20 cellular contexts compared by ENCODE assay signal in genomic region chr1:78814176-78814575, GRCh38.
DNase-seq lines count a peak whose midpoint lies in the region; ATAC-seq, FAIRE-seq and TF ChIP-seq lines count a peak whose summit lies in the region.
"Had no signal": no experiment of that assay in that cellular context is flagged by ENCODE, and none has a peak within 500 bp of the region (broad histone marks: within the 10 kb centered on the region; RNA-seq: fewer than 3 reads in every experiment).

No MANE protein-coding gene starts in this region.

- H3K18ac ChIP-seq in IMR-90 (ENCODE audit: low read depth, low read length) (no peak overlapping the region), H1 (ENCODE audit: extremely low read depth, low read length) (no peak overlapping the region)

- H3K9me1 ChIP-seq in IMR-90 (ENCODE audit: insufficient read depth, low read length) = no peaks in the 10 kb centered on the region

- H3K27me3 ChIP-seq in IMR-90 (ENCODE audit: control insufficient read depth, insufficient read depth, low read length) (no peaks in the 10 kb centered on the region), H1 (replicated peaks in 1 of 4; ENCODE audit: control insufficient read depth in 3 of 4, extremely low read depth in 1 of 4, insufficient read depth in 3 of 4, low read length in 3 of 4) (no peaks in the 10 kb centered on the region)
- H3K27me3 ChIP-seq: BLaER1 treated with 17β-estradiol and CSF1 and Interleukin-3, amounts not matched to agents 10 nM and 100 nM had no signal

- H3K4me2 ChIP-seq in A549 (no peak overlapping the region), IMR-90 (ENCODE audit: low read depth, low read length) (no peak overlapping the region), H1 (ENCODE audit: insufficient read depth in 1 of 2, low read depth in 2 of 2, low read length in 2 of 2) (no peak overlapping the region)
- H3K4me2 ChIP-seq: BLaER1 treated with 17β-estradiol and CSF1 and Interleukin-3, amounts not matched to agents 10 nM and 100 nM had no signal

- H3K4me3 ChIP-seq in A549 (no peak overlapping the region), IMR-90 (ENCODE audit: insufficient read depth, low read depth, low read length) (no peak overlapping the region), H1 (ENCODE audit: extremely low read depth in 1 of 4, insufficient read depth in 2 of 4, low read depth in 3 of 4, low read length in 4 of 4) (no peak overlapping the region)
- H3K4me3 ChIP-seq: BLaER1 treated with 17β-estradiol and CSF1 and Interleukin-3, amounts not matched to agents 10 nM and 100 nM had no signal

- no peak for FAIRE-seq in A549 (lab: Jason Lieb, UNC)
- FAIRE-seq in H1 (lab: Jason Lieb, UNC) = no peak
- FAIRE-seq: A204.1, D721Med, G401.6, GM12891, GM19239 had no signal

- no peak overlapping the region for H3K14ac ChIP-seq in IMR-90 (replicated peaks; ENCODE audit: low read depth, low read length)
- H3K14ac ChIP-seq in H1 (ENCODE audit: insufficient read length) = no peak overlapping the region

- H3K79me1 ChIP-seq in IMR-90 (ENCODE audit: low read depth in 1 of 2, low read length in 2 of 2) = no peaks in the 10 kb centered on the region
- H3K79me1 ChIP-seq in H1 (ENCODE audit: low read depth, low read length) = no peaks in the 10 kb centered on the region

- H3K4ac ChIP-seq in IMR-90 (ENCODE audit: low read depth, low read length) (no peak overlapping the region), H1 (replicated peaks; ENCODE audit: insufficient read length, low read depth, low read length) (no peak overlapping the region)

- H4K20me1 ChIP-seq in IMR-90 (ENCODE audit: insufficient read depth, low read length) (no peaks in the 10 kb centered on the region), H1 (replicated peaks in 1 of 2; ENCODE audit: control insufficient read depth in 1 of 2, insufficient read depth in 2 of 2, low read length in 2 of 2) (no peaks in the 10 kb centered on the region)
- H4K20me1 ChIP-seq: BLaER1 treated with 17β-estradiol and CSF1 and Interleukin-3, amounts not matched to agents 10 nM and 100 nM had no signal

- TF ChIP-seq EP300 in A549 (IDR thresholded peaks at IDR 0.05) (no peak), H1 (IDR thresholded peaks at IDR 0.05; ENCODE audit: borderline replicate concordance in 1 of 2, low read depth in 2 of 2, low read length in 2 of 2) (no peak)

- CTCF ChIA-PET in A549 (lab: Yijun Ruan, JAX) (no interaction called here), IMR-90 (lab: Yijun Ruan, JAX) (interaction anchor here (0.9 kb wide), 1 partner anchor 12 kb away, joined by 3 read pairs; no protein-coding TSS in a partner anchor), H1 (lab: Charles Lee; ENCODE audit: partially characterized antibody) (no interaction called here)

- H3K79me2 ChIP-seq in H1 (ENCODE audit: control insufficient read depth in 1 of 2, insufficient read depth in 2 of 2, low read length in 2 of 2) = no peaks in the 10 kb centered on the region

- intact Hi-C loops in IMR-90 (cut with micrococcal nuclease) = no loop called here

- H2BK20ac ChIP-seq in IMR-90 (ENCODE audit: low read depth, low read length) (no peak overlapping the region), H1 (ENCODE audit: low read length) (no peak overlapping the region)

- in situ Hi-C loops in IMR-90 (cut with MboI; ENCODE audit: low sequenced_read_pairs) = loop anchor here (25.0 kb wide), 1 partner anchor 1373 kb away; no protein-coding TSS in a partner anchor

- H3K9me3 ChIP-seq in A549 (no peaks in the 10 kb centered on the region), IMR-90 (ENCODE audit: control insufficient read depth, insufficient read depth, low read length) (no peaks in the 10 kb centered on the region), H1 (ENCODE audit: insufficient read depth in 2 of 2, low read depth in 1 of 2, low read length in 1 of 2) (no peaks in the 10 kb centered on the region)
- H3K9me3 ChIP-seq: BLaER1 treated with 17β-estradiol and CSF1 and Interleukin-3, amounts not matched to agents 10 nM and 100 nM; Caco-2 had no signal

- no peak overlapping the region for H3K56ac ChIP-seq in IMR-90 (ENCODE audit: extremely low read depth, insufficient read depth, low read length)
- no peak overlapping the region for H3K56ac ChIP-seq in H1 (replicated peaks; ENCODE audit: insufficient read length, low read depth, low read length)

- TF ChIP-seq POLR2A in A549 (IDR thresholded peaks at IDR 0.05; ENCODE audit: low read length) = no peak
- no peak for TF ChIP-seq POLR2A in IMR-90 (IDR thresholded peaks at IDR 0.05; ENCODE audit: low read depth, low read length)
- TF ChIP-seq POLR2A in H1 (IDR thresholded peaks at IDR 0.05; ENCODE audit: control extremely low read depth in 1 of 2, low read depth in 2 of 2, low read length in 2 of 2) = no peak

- WGBS in A549 (ENCODE audit: missing lambda C conversion rate) = 28% methylated on average over 1 of the region's 1 CpG
- WGBS in IMR-90 (ENCODE audit: extremely low coverage in 2 of 2, insufficient read length in 1 of 2), 2 experiments = no CpG with 5 or more reads among the region's 1 CpG
- 93% methylated on average over 1 of the region's 1 CpG; no CpG with 5 or more reads in 1 of the 2 experiments for WGBS in H1 (ENCODE audit: extremely low coverage in 1 of 2, insufficient coverage in 1 of 2, insufficient read length in 1 of 2, insufficient replicate concordance in 2 of 2, low coverage in 1 of 2, low lambda C conversion rate in 2 of 2, missing lambda C conversion rate in 1 of 2), 2 experiments

- H3K9ac ChIP-seq in IMR-90 (ENCODE audit: low read depth, low read length) (no peak overlapping the region), H1 (replicated peaks in 1 of 4; ENCODE audit: extremely low read depth in 1 of 4, low read depth in 3 of 4, low read length in 3 of 4) (no peak overlapping the region)
- H3K9ac ChIP-seq: BLaER1 treated with 17β-estradiol and CSF1 and Interleukin-3, amounts not matched to agents 10 nM and 100 nM had no signal

- no peak overlapping the region for H2AFZ ChIP-seq in IMR-90 (replicated peaks; ENCODE audit: low read length, poor library complexity)
- no peak overlapping the region for H2AFZ ChIP-seq in H1 (ENCODE audit: low read length)

- H3K4me1 ChIP-seq in A549 (no peaks in the 10 kb centered on the region), IMR-90 (ENCODE audit: control insufficient read depth, insufficient read depth, low read length) (no peaks in the 10 kb centered on the region), H1 (replicated peaks in 1 of 4; ENCODE audit: control insufficient read depth in 3 of 4, insufficient read depth in 4 of 4, low read length in 3 of 4) (no peaks in the 10 kb centered on the region)
- H3K4me1 ChIP-seq: BLaER1 treated with 17β-estradiol and CSF1 and Interleukin-3, amounts not matched to agents 10 nM and 100 nM; Caco-2 had no signal

- H4K5ac ChIP-seq in IMR-90 (ENCODE audit: low read depth, low read length) = no peak overlapping the region
- no peak overlapping the region for H4K5ac ChIP-seq in H1 (ENCODE audit: insufficient read length, low read depth, low read length)

- H2BK12ac ChIP-seq in H1 (ENCODE audit: low read depth, low read length) = no peak overlapping the region

- no peak overlapping the region for H4K8ac ChIP-seq in IMR-90 (ENCODE audit: low read depth in 2 of 2, low read length in 2 of 2)
- H4K8ac ChIP-seq in H1 (ENCODE audit: extremely low read depth, insufficient read depth, low read length) = no peak overlapping the region

- no peaks in the 10 kb centered on the region for H3K23me2 ChIP-seq in H1 (ENCODE audit: low read depth, low read length)

- H4K91ac ChIP-seq in IMR-90 (ENCODE audit: insufficient read depth, low read depth, low read length) (no peak overlapping the region), H1 (replicated peaks; ENCODE audit: insufficient read length, low read length) (no peak overlapping the region)

- no peak overlapping the region for H2BK5ac ChIP-seq in IMR-90 (ENCODE audit: low read depth, low read length, poor library complexity, severe bottlenecking)
- no peak overlapping the region for H2BK5ac ChIP-seq in H1 (ENCODE audit: low read depth, low read length)

- H3K36me3 ChIP-seq in IMR-90 (ENCODE audit: control insufficient read depth, insufficient read depth, low read length) (no peaks in the 10 kb centered on the region), H1 (ENCODE audit: control insufficient read depth in 2 of 4, insufficient read depth in 4 of 4, low read length in 3 of 4) (no peaks in the 10 kb centered on the region)
- H3K36me3 ChIP-seq: BLaER1 treated with 17β-estradiol and CSF1 and Interleukin-3, amounts not matched to agents 10 nM and 100 nM had no signal

- H2BK15ac ChIP-seq in IMR-90 (ENCODE audit: low read depth, low read length) (no peak overlapping the region), H1 (ENCODE audit: low read length) (no peak overlapping the region)

- H2AK5ac ChIP-seq in IMR-90 (ENCODE audit: low read depth, low read length) (no peak overlapping the region), H1 (ENCODE audit: low read depth, low read length) (no peak overlapping the region)

- ATAC-seq in A549 (no peak), IMR-90 (ENCODE audit: low read depth) (no peak)
- ATAC-seq: CD8-positive, alpha-beta T cell had no signal

- TF ChIP-seq CTCF in A549 (IDR thresholded peaks at IDR 0.05) = no peak
- no peak for TF ChIP-seq CTCF in IMR-90 (conservative IDR thresholded peaks at IDR 0.05; ENCODE audit: low read depth, low read length)
- TF ChIP-seq CTCF in H1 (IDR thresholded peaks at IDR 0.05; ENCODE audit: control extremely low read depth in 1 of 3, insufficient read depth in 1 of 3, low read depth in 1 of 3, low read length in 3 of 3) = no peak

- POLR2A ChIA-PET in A549 (lab: Yijun Ruan, JAX) (no interaction called here), IMR-90 (lab: Charles Lee; ENCODE audit: unreplicated experiment) (no interaction called here), H1 (lab: Charles Lee; ENCODE audit: partially characterized antibody) (no interaction called here)

- no peak for DNase-seq in A549 (ENCODE audit: low read depth in 1 of 2, low spot score in 1 of 2)
- DNase-seq in IMR-90 = no peak
- DNase-seq in H1 (ENCODE audit: low read depth in 1 of 2, low spot score in 2 of 2) = no peak
- no peak for DNase-seq in putamen (ENCODE audit: low spot score)
- DNase-seq in NCI-H1436 (lab: John Stamatoyannopoulos, UW) = no peak
- DNase-seq: 8988T; AML-193; Caco-2; Calu3; CD4-positive, alpha-beta T cell; CD8-positive, alpha-beta T cell; DMS79 treated with DMSO at 0.1 percent for 48 hours; GF-D8 had no signal

- no TSS peak for BruUV-seq in IMR-90 (replicated peaks; lab: Mats Ljungman, UMichigan)

- H3K23ac ChIP-seq in IMR-90 (ENCODE audit: low read depth, low read length) (no peak overlapping the region), H1 (ENCODE audit: insufficient read length) (no peak overlapping the region)

- H2BK120ac ChIP-seq in IMR-90 (ENCODE audit: low read depth, low read length) (no peak overlapping the region), H1 (replicated peaks; ENCODE audit: low read depth, low read length) (no peak overlapping the region)

- dilution Hi-C loops in IMR-90 (cut with HindIII; ENCODE audit: low sequenced_read_pairs, unreplicated experiment) = no loop called here

- H2AK9ac ChIP-seq in IMR-90 (replicated peaks; ENCODE audit: low read depth, low read length, poor library complexity) = no peak overlapping the region

- TF ChIP-seq RAD21 in A549 (conservative IDR thresholded peaks at IDR 0.05 in 1 of 2, IDR thresholded peaks at IDR 0.05 in 1 of 2) (no peak), IMR-90 (IDR thresholded peaks at IDR 0.05; ENCODE audit: low read length) (no peak), H1 (IDR thresholded peaks at IDR 0.05 in 1 of 2, conservative IDR thresholded peaks at IDR 0.05 in 1 of 2; ENCODE audit: low read depth in 2 of 2, low read length in 2 of 2) (no peak)

- H3K27ac ChIP-seq in A549 (no peak overlapping the region), IMR-90 (ENCODE audit: insufficient read depth, low read length) (no peak overlapping the region), H1 (ENCODE audit: low read depth, low read length) (no peak overlapping the region)
- H3K27ac ChIP-seq: BLaER1 treated with 17β-estradiol and CSF1 and Interleukin-3, amounts not matched to agents 10 nM and 100 nM; C4-2B had no signal

Comparison
In these comparisons a context has a peak if more than half of its experiments do, and no peak if none do; other contexts are left out.
1. Of the 18 proteins assayed by ChIP-seq in both H1 and A549: peak only in H1: none; only in A549: none; in both: MAFK; in neither: 17.